1 cellular context compared by ENCODE assay signal in the genomic region with DNA sequence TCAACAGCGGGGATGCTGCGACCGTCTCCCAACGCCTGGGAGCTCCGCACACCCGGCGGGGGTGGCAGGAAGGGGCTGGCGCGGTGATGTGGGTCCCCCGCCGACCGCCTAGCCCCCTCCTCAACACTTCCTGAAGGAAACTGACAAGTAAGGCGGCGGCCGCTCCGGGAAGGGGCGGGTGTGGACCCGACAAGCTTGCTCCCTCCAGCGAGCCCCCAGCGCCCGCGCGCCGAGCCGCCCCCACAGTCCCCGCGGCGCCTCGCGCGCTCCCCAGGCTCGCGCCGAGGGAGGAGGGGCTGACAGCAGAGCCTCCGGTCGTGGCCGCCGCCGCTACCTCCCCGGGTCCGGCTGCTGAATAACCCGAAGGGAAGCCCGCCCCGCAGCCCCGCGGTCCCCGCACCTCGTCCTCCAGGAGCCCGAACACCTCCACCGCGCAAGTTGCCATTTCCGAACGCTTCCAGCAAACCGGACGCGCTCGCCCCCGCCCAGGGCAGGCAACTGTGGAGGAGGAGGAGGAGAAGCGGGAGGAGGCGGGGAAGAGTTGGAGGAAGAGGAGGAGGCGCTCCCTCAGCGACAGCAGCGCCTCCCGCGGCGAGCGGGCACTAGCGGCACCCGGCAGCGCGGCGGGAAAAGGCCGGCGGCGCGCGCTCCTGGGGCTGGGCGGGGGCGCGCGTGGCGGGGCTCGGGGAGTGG.
TF ChIP-seq lines count a peak whose summit lies in the region.

A gene (minus strand): TSS at position 502 of the 693 bp plus-strand sequence. CDS start 57 bp downstream, at position 445.

TF ChIP-seq in HEK293, 187 proteins besides CTCF, POLR2A, EP300 and RAD21 (continued from another document):
- TF ChIP-seq ZNF366 (tag by site-specific recombination; conservative IDR thresholded peaks at IDR 0.05): 0 out of 2 replicates have a peak, but pooled peaks have one; percentile 43
- peak; percentile 43; the same call in 1 of the 2 replicates for TF ChIP-seq ZIC2 (tag by site-specific recombination; IDR thresholded peaks at IDR 0.05)
- TF ChIP-seq, protein P1, sequence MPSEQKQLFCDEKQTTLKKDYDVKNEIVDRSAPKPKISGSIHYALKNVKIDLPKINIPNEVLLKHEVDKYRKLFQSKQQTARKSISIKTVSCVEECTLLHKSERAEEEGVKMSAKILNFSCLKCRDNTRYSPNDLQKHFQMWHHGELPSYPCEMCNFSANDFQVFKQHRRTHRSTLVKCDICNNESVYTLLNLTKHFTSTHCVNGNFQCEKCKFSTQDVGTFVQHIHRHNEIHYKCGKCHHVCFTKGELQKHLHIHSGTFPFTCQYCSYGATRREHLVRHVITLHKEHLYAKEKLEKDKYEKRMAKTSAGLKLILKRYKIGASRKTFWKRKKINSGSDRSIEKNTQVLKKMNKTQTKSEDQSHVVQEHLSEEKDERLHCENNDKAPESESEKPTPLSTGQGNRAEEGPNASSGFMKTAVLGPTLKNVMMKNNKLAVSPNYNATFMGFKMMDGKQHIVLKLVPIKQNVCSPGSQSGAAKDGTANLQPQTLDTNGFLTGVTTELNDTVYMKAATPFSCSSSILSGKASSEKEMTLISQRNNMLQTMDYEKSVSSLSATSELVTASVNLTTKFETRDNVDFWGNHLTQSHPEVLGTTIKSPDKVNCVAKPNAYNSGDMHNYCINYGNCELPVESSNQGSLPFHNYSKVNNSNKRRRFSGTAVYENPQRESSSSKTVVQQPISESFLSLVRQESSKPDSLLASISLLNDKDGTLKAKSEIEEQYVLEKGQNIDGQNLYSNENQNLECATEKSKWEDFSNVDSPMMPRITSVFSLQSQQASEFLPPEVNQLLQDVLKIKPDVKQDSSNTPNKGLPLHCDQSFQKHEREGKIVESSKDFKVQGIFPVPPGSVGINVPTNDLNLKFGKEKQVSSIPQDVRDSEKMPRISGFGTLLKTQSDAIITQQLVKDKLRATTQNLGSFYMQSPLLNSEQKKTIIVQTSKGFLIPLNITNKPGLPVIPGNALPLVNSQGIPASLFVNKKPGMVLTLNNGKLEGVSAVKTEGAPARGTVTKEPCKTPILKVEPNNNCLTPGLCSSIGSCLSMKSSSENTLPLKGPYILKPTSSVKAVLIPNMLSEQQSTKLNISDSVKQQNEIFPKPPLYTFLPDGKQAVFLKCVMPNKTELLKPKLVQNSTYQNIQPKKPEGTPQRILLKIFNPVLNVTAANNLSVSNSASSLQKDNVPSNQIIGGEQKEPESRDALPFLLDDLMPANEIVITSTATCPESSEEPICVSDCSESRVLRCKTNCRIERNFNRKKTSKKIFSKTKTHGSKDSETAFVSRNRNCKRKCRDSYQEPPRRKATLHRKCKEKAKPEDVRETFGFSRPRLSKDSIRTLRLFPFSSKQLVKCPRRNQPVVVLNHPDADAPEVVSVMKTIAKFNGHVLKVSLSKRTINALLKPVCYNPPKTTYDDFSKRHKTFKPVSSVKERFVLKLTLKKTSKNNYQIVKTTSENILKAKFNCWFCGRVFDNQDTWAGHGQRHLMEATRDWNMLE (tag by site-specific recombination; conservative IDR thresholded peaks at IDR 0.05; ENCODE audit: low read depth): no peak
- no peak for TF ChIP-seq ZNF174 (tag by site-specific recombination; IDR thresholded peaks at IDR 0.05)
- TF ChIP-seq ZNF830 (tag by site-specific recombination; IDR thresholded peaks at IDR 0.05; ENCODE audit: low read depth): no peak
- TF ChIP-seq, protein P2, sequence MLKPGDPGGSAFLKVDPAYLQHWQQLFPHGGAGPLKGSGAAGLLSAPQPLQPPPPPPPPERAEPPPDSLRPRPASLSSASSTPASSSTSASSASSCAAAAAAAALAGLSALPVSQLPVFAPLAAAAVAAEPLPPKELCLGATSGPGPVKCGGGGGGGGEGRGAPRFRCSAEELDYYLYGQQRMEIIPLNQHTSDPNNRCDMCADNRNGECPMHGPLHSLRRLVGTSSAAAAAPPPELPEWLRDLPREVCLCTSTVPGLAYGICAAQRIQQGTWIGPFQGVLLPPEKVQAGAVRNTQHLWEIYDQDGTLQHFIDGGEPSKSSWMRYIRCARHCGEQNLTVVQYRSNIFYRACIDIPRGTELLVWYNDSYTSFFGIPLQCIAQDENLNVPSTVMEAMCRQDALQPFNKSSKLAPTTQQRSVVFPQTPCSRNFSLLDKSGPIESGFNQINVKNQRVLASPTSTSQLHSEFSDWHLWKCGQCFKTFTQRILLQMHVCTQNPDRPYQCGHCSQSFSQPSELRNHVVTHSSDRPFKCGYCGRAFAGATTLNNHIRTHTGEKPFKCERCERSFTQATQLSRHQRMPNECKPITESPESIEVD (tag by site-specific recombination; IDR thresholded peaks at IDR 0.05): no peak
- TF ChIP-seq OSR2 (tag by site-specific recombination; IDR thresholded peaks at IDR 0.05): peak; percentile 47; the same call in 1 of the 2 replicates
- TF ChIP-seq, protein P3, sequence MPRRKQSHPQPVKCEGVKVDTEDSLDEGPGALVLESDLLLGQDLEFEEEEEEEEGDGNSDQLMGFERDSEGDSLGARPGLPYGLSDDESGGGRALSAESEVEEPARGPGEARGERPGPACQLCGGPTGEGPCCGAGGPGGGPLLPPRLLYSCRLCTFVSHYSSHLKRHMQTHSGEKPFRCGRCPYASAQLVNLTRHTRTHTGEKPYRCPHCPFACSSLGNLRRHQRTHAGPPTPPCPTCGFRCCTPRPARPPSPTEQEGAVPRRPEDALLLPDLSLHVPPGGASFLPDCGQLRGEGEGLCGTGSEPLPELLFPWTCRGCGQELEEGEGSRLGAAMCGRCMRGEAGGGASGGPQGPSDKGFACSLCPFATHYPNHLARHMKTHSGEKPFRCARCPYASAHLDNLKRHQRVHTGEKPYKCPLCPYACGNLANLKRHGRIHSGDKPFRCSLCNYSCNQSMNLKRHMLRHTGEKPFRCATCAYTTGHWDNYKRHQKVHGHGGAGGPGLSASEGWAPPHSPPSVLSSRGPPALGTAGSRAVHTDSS (tag by site-specific recombination; IDR thresholded peaks at IDR 0.05): peak; percentile 95
- no peak for TF ChIP-seq KLF10 (tag by site-specific recombination; IDR thresholded peaks at IDR 0.05)
- TF ChIP-seq GLIS2 (tag by site-specific recombination; IDR thresholded peaks at IDR 0.05): peak; percentile 76
- peak; percentile 86 for TF ChIP-seq ZNF394 (tag by site-specific recombination; IDR thresholded peaks at IDR 0.05; ENCODE audit: borderline replicate concordance)
- no peak for TF ChIP-seq ZSCAN30 (tag by site-specific recombination; IDR thresholded peaks at IDR 0.05)
- TF ChIP-seq, protein P4, sequence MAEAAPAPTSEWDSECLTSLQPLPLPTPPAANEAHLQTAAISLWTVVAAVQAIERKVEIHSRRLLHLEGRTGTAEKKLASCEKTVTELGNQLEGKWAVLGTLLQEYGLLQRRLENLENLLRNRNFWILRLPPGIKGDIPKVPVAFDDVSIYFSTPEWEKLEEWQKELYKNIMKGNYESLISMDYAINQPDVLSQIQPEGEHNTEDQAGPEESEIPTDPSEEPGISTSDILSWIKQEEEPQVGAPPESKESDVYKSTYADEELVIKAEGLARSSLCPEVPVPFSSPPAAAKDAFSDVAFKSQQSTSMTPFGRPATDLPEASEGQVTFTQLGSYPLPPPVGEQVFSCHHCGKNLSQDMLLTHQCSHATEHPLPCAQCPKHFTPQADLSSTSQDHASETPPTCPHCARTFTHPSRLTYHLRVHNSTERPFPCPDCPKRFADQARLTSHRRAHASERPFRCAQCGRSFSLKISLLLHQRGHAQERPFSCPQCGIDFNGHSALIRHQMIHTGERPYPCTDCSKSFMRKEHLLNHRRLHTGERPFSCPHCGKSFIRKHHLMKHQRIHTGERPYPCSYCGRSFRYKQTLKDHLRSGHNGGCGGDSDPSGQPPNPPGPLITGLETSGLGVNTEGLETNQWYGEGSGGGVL (tag by site-specific recombination; IDR thresholded peaks at IDR 0.05): peak; percentile 67
- TF ChIP-seq KLF8 (tag by site-specific recombination; IDR thresholded peaks at IDR 0.05): peak; percentile 54; the same call in 1 of the 2 replicates
- 0 out of 2 replicates have a peak, but pooled peaks have one; percentile 30 for TF ChIP-seq SP3 (tag by site-specific recombination; IDR thresholded peaks at IDR 0.05)
- TF ChIP-seq SCRT2 (tag by site-specific recombination; IDR thresholded peaks at IDR 0.05): 0 out of 2 replicates have a peak, but pooled peaks have one; percentile 44
- peak; percentile 34; the same call in 1 of the 2 replicates for TF ChIP-seq KLF16 (tag by site-specific recombination; IDR thresholded peaks at IDR 0.05)
- peak; percentile 40; the same call in 1 of the 2 replicates for TF ChIP-seq FEZF1 (tag by site-specific recombination; IDR thresholded peaks at IDR 0.05)
- peak; percentile 83 for TF ChIP-seq IKZF3 (tag by site-specific recombination; IDR thresholded peaks at IDR 0.05)
- TF ChIP-seq KLF9 (tag by site-specific recombination; IDR thresholded peaks at IDR 0.05; ENCODE audit: low read depth): peak; percentile 57
- TF ChIP-seq ZNF341 (tag by site-specific recombination; IDR thresholded peaks at IDR 0.05; ENCODE audit: low read depth): peak; percentile 78
- TF ChIP-seq ZNF169 (tag by site-specific recombination; IDR thresholded peaks at IDR 0.05): no peak
- TF ChIP-seq ZNF473 (tag by site-specific recombination; IDR thresholded peaks at IDR 0.05): no peak
- TF ChIP-seq SP7 (tag by site-specific recombination; IDR thresholded peaks at IDR 0.05): no peak
- TF ChIP-seq ZFHX2 (tag by site-specific recombination; conservative IDR thresholded peaks at IDR 0.05): peak; percentile 92
- TF ChIP-seq ZNF76 (tag by site-specific recombination; IDR thresholded peaks at IDR 0.05; ENCODE audit: borderline replicate concordance, low read depth): 0 out of 2 replicates have a peak, but pooled peaks have one; percentile 38
- TF ChIP-seq, protein P5, sequence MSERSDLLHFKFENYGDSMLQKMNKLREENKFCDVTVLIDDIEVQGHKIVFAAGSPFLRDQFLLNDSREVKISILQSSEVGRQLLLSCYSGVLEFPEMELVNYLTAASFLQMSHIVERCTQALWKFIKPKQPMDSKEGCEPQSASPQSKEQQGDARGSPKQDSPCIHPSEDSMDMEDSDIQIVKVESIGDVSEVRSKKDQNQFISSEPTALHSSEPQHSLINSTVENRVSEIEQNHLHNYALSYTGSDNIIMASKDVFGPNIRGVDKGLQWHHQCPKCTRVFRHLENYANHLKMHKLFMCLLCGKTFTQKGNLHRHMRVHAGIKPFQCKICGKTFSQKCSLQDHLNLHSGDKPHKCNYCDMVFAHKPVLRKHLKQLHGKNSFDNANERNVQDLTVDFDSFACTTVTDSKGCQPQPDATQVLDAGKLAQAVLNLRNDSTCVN (tag by site-specific recombination; optimal IDR thresholded peaks at IDR 0.05): peak; percentile 91
- TF ChIP-seq GLIS1 (tag by site-specific recombination; IDR thresholded peaks at IDR 0.05): peak; percentile 65
- TF ChIP-seq, protein P6, sequence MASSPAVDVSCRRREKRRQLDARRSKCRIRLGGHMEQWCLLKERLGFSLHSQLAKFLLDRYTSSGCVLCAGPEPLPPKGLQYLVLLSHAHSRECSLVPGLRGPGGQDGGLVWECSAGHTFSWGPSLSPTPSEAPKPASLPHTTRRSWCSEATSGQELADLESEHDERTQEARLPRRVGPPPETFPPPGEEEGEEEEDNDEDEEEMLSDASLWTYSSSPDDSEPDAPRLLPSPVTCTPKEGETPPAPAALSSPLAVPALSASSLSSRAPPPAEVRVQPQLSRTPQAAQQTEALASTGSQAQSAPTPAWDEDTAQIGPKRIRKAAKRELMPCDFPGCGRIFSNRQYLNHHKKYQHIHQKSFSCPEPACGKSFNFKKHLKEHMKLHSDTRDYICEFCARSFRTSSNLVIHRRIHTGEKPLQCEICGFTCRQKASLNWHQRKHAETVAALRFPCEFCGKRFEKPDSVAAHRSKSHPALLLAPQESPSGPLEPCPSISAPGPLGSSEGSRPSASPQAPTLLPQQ (tag by site-specific recombination; IDR thresholded peaks at IDR 0.05): peak; percentile 76
- no peak for TF ChIP-seq HOXC10 (CRISPR knock-in tag; IDR thresholded peaks at IDR 0.05)
- TF ChIP-seq ZNF600 (tag by site-specific recombination; IDR thresholded peaks at IDR 0.05): peak; percentile 29; the same call in 1 of the 2 replicates
